In the genomic region with DNA sequence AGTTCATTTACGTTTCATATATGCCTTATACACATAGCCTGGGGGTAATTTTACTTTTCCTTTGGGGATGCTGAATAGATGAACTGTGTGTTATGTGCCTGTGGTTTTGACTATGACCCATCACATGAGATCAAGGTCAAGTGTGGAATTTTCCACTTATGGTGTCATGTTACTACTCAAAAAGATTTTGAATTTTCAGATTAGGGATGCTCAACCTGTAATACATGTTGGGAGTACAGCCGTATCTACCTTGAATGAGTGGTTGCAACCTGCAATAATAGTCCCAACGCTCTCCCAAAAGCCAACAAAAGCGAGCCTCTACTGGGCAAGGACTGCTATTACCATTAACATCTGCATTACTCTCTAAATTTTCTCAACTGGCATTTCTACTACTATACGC, we compare ENCODE assay signal across 9 cellular contexts.
DNase-seq lines count a peak whose midpoint lies in the region; ATAC-seq and TF ChIP-seq lines count a peak whose summit lies in the region.
"Had no signal": no experiment of that assay in that cellular context is flagged by ENCODE, and none has a peak within 500 bp of the region (broad histone marks: within the 10 kb centered on the region; RNA-seq: fewer than 3 reads in every experiment).

No MANE protein-coding gene starts in this region.

- no peak for TF ChIP-seq CTCF in GM10248 (IDR thresholded peaks at IDR 0.05; ENCODE audit: control extremely low read depth, extremely low read depth, low read depth, missing control alignments)

- H3K27ac ChIP-seq in right cardiac atrium (ENCODE audit: low read length) = no peak overlapping the region
- H3K27ac ChIP-seq: upper lobe of right lung had no signal

- H3K27me3 ChIP-seq in right cardiac atrium (ENCODE audit: control insufficient read depth, insufficient read depth) = no peaks in the 10 kb centered on the region
- H3K27me3 ChIP-seq: upper lobe of right lung had no signal

- ATAC-seq in stimulated activated naive CD8-positive, alpha-beta T cell treated with anti-CD3 and anti-CD28 coated beads, Interleukin-15, Interleukin-2, amounts not matched to agents 100 U/mL and 50 U/mL, for 24 hours = no peak
- ATAC-seq in SK-N-SH treated with all-trans-retinoic acid at 6 μM for 48 hours = peak; percentile 66
- peak; percentile 9 to 22 for ATAC-seq in right cardiac atrium
- no peak for ATAC-seq in GM19395 (IDR thresholded peaks at IDR 0.05; ENCODE audit: unreplicated experiment)
- ATAC-seq: upper lobe of right lung had no signal

- H3K4me3 Mint-ChIP-seq in stimulated activated naive CD8-positive, alpha-beta T cell treated with anti-CD3 and anti-CD28 coated beads, Interleukin-15, Interleukin-2, amounts not matched to agents 100 ng/mL and 50 ng/mL, for 24 hours = no peak overlapping the region

- H3K27me3 Mint-ChIP-seq in stimulated activated naive CD8-positive, alpha-beta T cell treated with anti-CD3 and anti-CD28 coated beads, Interleukin-15, Interleukin-2, amounts not matched to agents 100 ng/mL and 50 ng/mL, for 24 hours = no peaks in the 10 kb centered on the region

- H3K27ac Mint-ChIP-seq in stimulated activated naive CD8-positive, alpha-beta T cell treated with anti-CD3 and anti-CD28 coated beads, Interleukin-15, Interleukin-2, amounts not matched to agents 100 ng/mL and 50 ng/mL, for 24 hours = peak overlapping the region; percentile 79

- CTCF ChIA-PET in GM10248 (lab: Yijun Ruan, JAX) = no interaction called here

- H3K36me3 Mint-ChIP-seq in stimulated activated naive CD8-positive, alpha-beta T cell treated with anti-CD3 and anti-CD28 coated beads, Interleukin-15, Interleukin-2, amounts not matched to agents 100 ng/mL and 50 ng/mL, for 24 hours (ENCODE audit: low read depth) = peaks cover 72% of the 10 kb centered on the region

- H3K9me3 Mint-ChIP-seq in stimulated activated naive CD8-positive, alpha-beta T cell treated with anti-CD3 and anti-CD28 coated beads, Interleukin-15, Interleukin-2, amounts not matched to agents 100 ng/mL and 50 ng/mL, for 24 hours = no peaks in the 10 kb centered on the region

- no peak overlapping the region for H3K4me3 ChIP-seq in right cardiac atrium (ENCODE audit: low read length)
- H3K4me3 ChIP-seq: upper lobe of right lung had no signal

- 81% methylated on average over 5 of the region's 5 CpGs for WGBS in right cardiac atrium

- DNase-seq in stimulated activated naive CD8-positive, alpha-beta T cell treated with anti-CD3 and anti-CD28 coated beads, Interleukin-15, Interleukin-2, amounts not matched to agents 100 U/mL and 50 U/mL, for 24 hours = no peak
- DNase-seq in right cardiac atrium (no peak), CD1c-positive myeloid dendritic cell (ENCODE audit: extremely low spot score) (no peak), GM10248 (ENCODE audit: extremely low spot score) (no peak), globus pallidus (ENCODE audit: low spot score) (no peak)
- DNase-seq: upper lobe of right lung had no signal

- POLR2A ChIA-PET in GM10248 (lab: Yijun Ruan, JAX) = no interaction called here

- peaks cover 28% of the 10 kb centered on the region for H3K4me1 Mint-ChIP-seq in stimulated activated naive CD8-positive, alpha-beta T cell treated with anti-CD3 and anti-CD28 coated beads, Interleukin-15, Interleukin-2, amounts not matched to agents 100 ng/mL and 50 ng/mL, for 24 hours (ENCODE audit: low read depth)

- peaks cover 9% of the 10 kb centered on the region for H3K4me1 ChIP-seq in right cardiac atrium (ENCODE audit: control insufficient read depth, insufficient read depth, low read length)

- H3K9me3 ChIP-seq in right cardiac atrium (ENCODE audit: control insufficient read depth, low read length) = no peaks in the 10 kb centered on the region
- H3K9me3 ChIP-seq: upper lobe of right lung had no signal

- intact Hi-C loops in right cardiac atrium (cut with DNase I) = loop anchor here in 1 of 4 donors (10.0 kb wide), 1 partner anchor 68 kb away; no protein-coding TSS in a partner anchor

TF ChIP-seq in SK-N-SH treated with all-trans-retinoic acid at 6 μM for 48 hours, 23 proteins besides CTCF, POLR2A, EP300 and RAD21:
- no peak for TF ChIP-seq TOX (CRISPR knock-in tag; IDR thresholded peaks at IDR 0.05; ENCODE audit: borderline replicate concordance)
- TF ChIP-seq ARNTL (CRISPR knock-in tag; IDR thresholded peaks at IDR 0.05; ENCODE audit: borderline replicate concordance, low read depth) = no peak
- TF ChIP-seq, protein P1, sequence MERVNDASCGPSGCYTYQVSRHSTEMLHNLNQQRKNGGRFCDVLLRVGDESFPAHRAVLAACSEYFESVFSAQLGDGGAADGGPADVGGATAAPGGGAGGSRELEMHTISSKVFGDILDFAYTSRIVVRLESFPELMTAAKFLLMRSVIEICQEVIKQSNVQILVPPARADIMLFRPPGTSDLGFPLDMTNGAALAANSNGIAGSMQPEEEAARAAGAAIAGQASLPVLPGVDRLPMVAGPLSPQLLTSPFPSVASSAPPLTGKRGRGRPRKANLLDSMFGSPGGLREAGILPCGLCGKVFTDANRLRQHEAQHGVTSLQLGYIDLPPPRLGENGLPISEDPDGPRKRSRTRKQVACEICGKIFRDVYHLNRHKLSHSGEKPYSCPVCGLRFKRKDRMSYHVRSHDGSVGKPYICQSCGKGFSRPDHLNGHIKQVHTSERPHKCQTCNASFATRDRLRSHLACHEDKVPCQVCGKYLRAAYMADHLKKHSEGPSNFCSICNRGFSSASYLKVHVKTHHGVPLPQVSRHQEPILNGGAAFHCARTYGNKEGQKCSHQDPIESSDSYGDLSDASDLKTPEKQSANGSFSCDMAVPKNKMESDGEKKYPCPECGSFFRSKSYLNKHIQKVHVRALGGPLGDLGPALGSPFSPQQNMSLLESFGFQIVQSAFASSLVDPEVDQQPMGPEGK (CRISPR knock-in tag; IDR thresholded peaks at IDR 0.05; ENCODE audit: borderline replicate concordance) = 0 out of 2 replicates have a peak, but pooled peaks have one; percentile 3

Comparison
In these comparisons a context has a peak if more than half of its experiments do, and no peak if none do; other contexts are left out.
1. ATAC-seq: peak in SK-N-SH treated with all-trans-retinoic acid at 6 μM for 48 hours (single experiment) and right cardiac atrium (2 of 2); none in stimulated activated naive CD8-positive, alpha-beta T cell treated with anti-CD3 and anti-CD28 coated beads, Interleukin-15, Interleukin-2, amounts not matched to agents 100 U/mL and 50 U/mL, for 24 hours (single experiment) and GM19395 (single experiment).